1 cellular context compared by ENCODE assay signal in the genomic region with DNA sequence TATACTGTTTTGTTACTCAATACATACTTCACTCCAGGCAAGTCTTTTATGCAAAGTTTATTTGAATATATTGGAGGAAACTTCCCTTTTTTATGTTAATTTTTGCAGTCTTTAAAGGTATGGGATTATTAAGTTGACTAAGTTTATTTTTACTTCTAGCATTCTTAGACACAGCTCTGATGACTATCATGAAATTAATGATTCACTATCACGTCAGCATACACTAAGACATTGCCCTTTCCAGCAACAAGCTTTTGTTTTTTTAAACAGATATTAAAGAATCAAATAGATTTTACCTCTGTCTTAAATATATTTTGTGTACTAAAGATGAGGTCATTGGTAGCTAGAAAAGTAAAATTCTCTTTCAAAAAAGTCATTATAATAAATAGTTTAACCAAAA.
TF ChIP-seq lines count a peak whose summit lies in the region.

No MANE protein-coding gene starts in this region.

TF ChIP-seq in SK-N-SH treated with all-trans-retinoic acid at 6 μM for 48 hours, 23 proteins besides CTCF, POLR2A, EP300 and RAD21 (continued from another document):
- no peak for TF ChIP-seq TOX (CRISPR knock-in tag; IDR thresholded peaks at IDR 0.05; ENCODE audit: borderline replicate concordance)
- TF ChIP-seq, protein P1, sequence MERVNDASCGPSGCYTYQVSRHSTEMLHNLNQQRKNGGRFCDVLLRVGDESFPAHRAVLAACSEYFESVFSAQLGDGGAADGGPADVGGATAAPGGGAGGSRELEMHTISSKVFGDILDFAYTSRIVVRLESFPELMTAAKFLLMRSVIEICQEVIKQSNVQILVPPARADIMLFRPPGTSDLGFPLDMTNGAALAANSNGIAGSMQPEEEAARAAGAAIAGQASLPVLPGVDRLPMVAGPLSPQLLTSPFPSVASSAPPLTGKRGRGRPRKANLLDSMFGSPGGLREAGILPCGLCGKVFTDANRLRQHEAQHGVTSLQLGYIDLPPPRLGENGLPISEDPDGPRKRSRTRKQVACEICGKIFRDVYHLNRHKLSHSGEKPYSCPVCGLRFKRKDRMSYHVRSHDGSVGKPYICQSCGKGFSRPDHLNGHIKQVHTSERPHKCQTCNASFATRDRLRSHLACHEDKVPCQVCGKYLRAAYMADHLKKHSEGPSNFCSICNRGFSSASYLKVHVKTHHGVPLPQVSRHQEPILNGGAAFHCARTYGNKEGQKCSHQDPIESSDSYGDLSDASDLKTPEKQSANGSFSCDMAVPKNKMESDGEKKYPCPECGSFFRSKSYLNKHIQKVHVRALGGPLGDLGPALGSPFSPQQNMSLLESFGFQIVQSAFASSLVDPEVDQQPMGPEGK (CRISPR knock-in tag; IDR thresholded peaks at IDR 0.05; ENCODE audit: borderline replicate concordance): no peak
- no peak for TF ChIP-seq CREB5 (CRISPR knock-in tag; IDR thresholded peaks at IDR 0.05; ENCODE audit: low read depth)
- no peak for TF ChIP-seq ARNTL (CRISPR knock-in tag; IDR thresholded peaks at IDR 0.05; ENCODE audit: borderline replicate concordance, low read depth)
- no peak for TF ChIP-seq ZC3H10 (CRISPR knock-in tag; IDR thresholded peaks at IDR 0.05)
- no peak for TF ChIP-seq ZNF8 (CRISPR knock-in tag; IDR thresholded peaks at IDR 0.05)
- no peak for TF ChIP-seq TCF4 (CRISPR knock-in tag; IDR thresholded peaks at IDR 0.05; ENCODE audit: borderline replicate concordance)
- TF ChIP-seq GLIS3 (CRISPR knock-in tag; IDR thresholded peaks at IDR 0.05): no peak
- TF ChIP-seq POU6F1 (CRISPR knock-in tag; IDR thresholded peaks at IDR 0.05; ENCODE audit: borderline replicate concordance, low read depth): no peak
- TF ChIP-seq, protein P2, sequence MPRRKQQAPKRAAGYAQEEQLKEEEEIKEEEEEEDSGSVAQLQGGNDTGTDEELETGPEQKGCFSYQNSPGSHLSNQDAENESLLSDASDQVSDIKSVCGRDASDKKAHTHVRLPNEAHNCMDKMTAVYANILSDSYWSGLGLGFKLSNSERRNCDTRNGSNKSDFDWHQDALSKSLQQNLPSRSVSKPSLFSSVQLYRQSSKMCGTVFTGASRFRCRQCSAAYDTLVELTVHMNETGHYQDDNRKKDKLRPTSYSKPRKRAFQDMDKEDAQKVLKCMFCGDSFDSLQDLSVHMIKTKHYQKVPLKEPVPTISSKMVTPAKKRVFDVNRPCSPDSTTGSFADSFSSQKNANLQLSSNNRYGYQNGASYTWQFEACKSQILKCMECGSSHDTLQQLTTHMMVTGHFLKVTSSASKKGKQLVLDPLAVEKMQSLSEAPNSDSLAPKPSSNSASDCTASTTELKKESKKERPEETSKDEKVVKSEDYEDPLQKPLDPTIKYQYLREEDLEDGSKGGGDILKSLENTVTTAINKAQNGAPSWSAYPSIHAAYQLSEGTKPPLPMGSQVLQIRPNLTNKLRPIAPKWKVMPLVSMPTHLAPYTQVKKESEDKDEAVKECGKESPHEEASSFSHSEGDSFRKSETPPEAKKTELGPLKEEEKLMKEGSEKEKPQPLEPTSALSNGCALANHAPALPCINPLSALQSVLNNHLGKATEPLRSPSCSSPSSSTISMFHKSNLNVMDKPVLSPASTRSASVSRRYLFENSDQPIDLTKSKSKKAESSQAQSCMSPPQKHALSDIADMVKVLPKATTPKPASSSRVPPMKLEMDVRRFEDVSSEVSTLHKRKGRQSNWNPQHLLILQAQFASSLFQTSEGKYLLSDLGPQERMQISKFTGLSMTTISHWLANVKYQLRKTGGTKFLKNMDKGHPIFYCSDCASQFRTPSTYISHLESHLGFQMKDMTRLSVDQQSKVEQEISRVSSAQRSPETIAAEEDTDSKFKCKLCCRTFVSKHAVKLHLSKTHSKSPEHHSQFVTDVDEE (CRISPR knock-in tag; IDR thresholded peaks at IDR 0.05): no peak
- no peak for TF ChIP-seq CSDC2 (CRISPR knock-in tag; IDR thresholded peaks at IDR 0.05)
- no peak for TF ChIP-seq RARB (CRISPR knock-in tag; IDR thresholded peaks at IDR 0.05)
- TF ChIP-seq PPARA (CRISPR knock-in tag; IDR thresholded peaks at IDR 0.05; ENCODE audit: borderline replicate concordance): no peak
